In the genomic region with DNA sequence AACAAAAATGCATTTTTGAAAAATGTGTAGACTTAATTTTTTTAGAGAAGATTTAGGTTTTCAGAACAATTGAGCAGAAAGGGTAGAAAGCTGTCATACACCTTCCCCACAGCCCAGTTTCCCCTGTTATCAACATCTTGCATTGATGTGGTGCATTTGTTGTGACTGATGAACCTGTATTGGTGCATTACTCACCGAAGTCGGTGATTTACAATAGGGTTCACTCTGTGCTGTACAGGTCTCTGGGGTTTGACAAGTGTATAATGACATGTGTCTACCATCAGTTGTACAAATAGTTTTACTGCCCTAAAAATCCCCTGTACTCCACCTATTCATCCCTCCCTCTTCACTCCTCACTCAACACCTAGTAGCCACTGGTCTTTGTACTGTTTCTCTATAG, we compare ENCODE assay signal across 22 cellular contexts. TPM values are rescaled to one million over a fixed set of nuclear protein-coding genes. Genes with fewer than 3 reads are reported as not detected.
A peak's percentile ranks its signal among the peaks of the same experiment; 100 is the strongest.
DNase-seq lines count a peak whose midpoint lies in the region; ATAC-seq, FAIRE-seq and TF ChIP-seq lines count a peak whose summit lies in the region.
"Had no signal": no experiment of that assay in that cellular context is flagged by ENCODE, and none has a peak within 500 bp of the region (broad histone marks: within the 10 kb centered on the region; RNA-seq: fewer than 3 reads in every experiment).

No MANE protein-coding gene starts in this region.

- H3K4me1 Mint-ChIP-seq in activated naive CD4-positive, alpha-beta T cell treated with anti-CD3 and anti-CD28 coated beads for 36 hours (ENCODE audit: low read depth), result no peaks in the 10 kb centered on the region
- peaks cover 0 to 4% (median 1%) of the 10 kb centered on the region in 4 donors for H3K4me1 Mint-ChIP-seq in CD4-positive, CD25-positive, alpha-beta regulatory T cell
- no peaks in the 10 kb centered on the region for H3K4me1 Mint-ChIP-seq in nephron progenitor cell

- H3K9me3 Mint-ChIP-seq in activated naive CD4-positive, alpha-beta T cell treated with anti-CD3 and anti-CD28 coated beads for 36 hours, result no peaks in the 10 kb centered on the region
- H3K9me3 Mint-ChIP-seq in CD4-positive, CD25-positive, alpha-beta regulatory T cell, result peaks cover 0 to 2% (median 0%) of the 10 kb centered on the region in 7 donors
- no peaks in the 10 kb centered on the region for H3K9me3 Mint-ChIP-seq in nephron progenitor cell
- H3K9me3 Mint-ChIP-seq: CD8-positive, alpha-beta T cell had no signal

- H3K36me3 ChIP-seq in CD4-positive, CD25-positive, alpha-beta regulatory T cell (ENCODE audit: control insufficient read depth, insufficient read depth, low read length), result peaks cover 83% of the 10 kb centered on the region
- peaks cover 0 to 73% of the 10 kb centered on the region in 2 donors for H3K36me3 ChIP-seq in vagina

- peaks cover 22% of the 10 kb centered on the region for H3K36me3 Mint-ChIP-seq in activated naive CD4-positive, alpha-beta T cell treated with anti-CD3 and anti-CD28 coated beads for 36 hours (ENCODE audit: low read depth)
- peaks cover 54% of the 10 kb centered on the region for H3K36me3 Mint-ChIP-seq in CD4-positive, CD25-positive, alpha-beta regulatory T cell
- peaks cover 64% of the 10 kb centered on the region for H3K36me3 Mint-ChIP-seq in nephron progenitor cell (ENCODE audit: low read depth)

- intact Hi-C loops in activated naive CD4-positive, alpha-beta T cell treated with anti-CD3 and anti-CD28 coated beads for 36 hours (cut with micrococcal nuclease), result no loop called here
- intact Hi-C loops in vagina (cut with DNase I), result no loop called here

- no peak overlapping the region for H3K4me3 Mint-ChIP-seq in activated naive CD4-positive, alpha-beta T cell treated with anti-CD3 and anti-CD28 coated beads for 36 hours
- H3K4me3 Mint-ChIP-seq in CD4-positive, CD25-positive, alpha-beta regulatory T cell, result no peak overlapping the region
- no peak overlapping the region for H3K4me3 Mint-ChIP-seq in nephron progenitor cell
- H3K4me3 Mint-ChIP-seq: CD8-positive, alpha-beta T cell had no signal

- TF ChIP-seq POLR2A in vagina (IDR thresholded peaks at IDR 0.05), result no peak

- no peaks in the 10 kb centered on the region for H3K4me1 ChIP-seq in CD4-positive, CD25-positive, alpha-beta regulatory T cell (ENCODE audit: control insufficient read depth, insufficient read depth, low read length, poor library complexity, severe bottlenecking)
- H3K4me1 ChIP-seq in vagina, result no peaks in the 10 kb centered on the region
- H3K4me1 ChIP-seq: A549; BE2C; BLaER1 treated with 17β-estradiol and CSF1 and Interleukin-3, amounts not matched to agents 10 nM and 100 nM; HAP-1 had no signal

- H3K27ac Mint-ChIP-seq in activated naive CD4-positive, alpha-beta T cell treated with anti-CD3 and anti-CD28 coated beads for 36 hours, result peak overlapping the region; percentile 34
- peak overlapping the region in 2 of 3 donors; percentile 10 to 23 for H3K27ac Mint-ChIP-seq in CD4-positive, CD25-positive, alpha-beta regulatory T cell
- H3K27ac Mint-ChIP-seq in nephron progenitor cell, result peak overlapping the region; percentile 31
- H3K27ac Mint-ChIP-seq: CD8-positive, alpha-beta T cell had no signal

- H3K27ac ChIP-seq in CD4-positive, CD25-positive, alpha-beta regulatory T cell (ENCODE audit: insufficient read depth, low read length, poor library complexity, severe bottlenecking), result no peak overlapping the region
- no peak overlapping the region for H3K27ac ChIP-seq in vagina
- H3K27ac ChIP-seq: A549; BLaER1 treated with 17β-estradiol and CSF1 and Interleukin-3, amounts not matched to agents 10 nM and 100 nM had no signal

- CTCF ChIA-PET in activated naive CD4-positive, alpha-beta T cell treated with anti-CD3 and anti-CD28 coated beads for 36 hours (lab: Charles Lee), result no interaction called here

- peak; percentile 88 for FAIRE-seq in HTR-8/SVneo (lab: Jason Lieb, UNC)
- FAIRE-seq: A549, G401.6, GM12892, H54 had no signal

- no peaks in the 10 kb centered on the region for H3K9me3 ChIP-seq in CD4-positive, CD25-positive, alpha-beta regulatory T cell (ENCODE audit: control insufficient read depth in 2 of 2, low read length in 2 of 2)
- no peaks in the 10 kb centered on the region for H3K9me3 ChIP-seq in vagina
- H3K9me3 ChIP-seq: A549, BE2C, Caco-2, HAP-1 had no signal

- no peaks in the 10 kb centered on the region for H3K27me3 ChIP-seq in CD4-positive, CD25-positive, alpha-beta regulatory T cell (ENCODE audit: control insufficient read depth, insufficient read depth, low read length)
- H3K27me3 ChIP-seq in vagina, result no peaks in the 10 kb centered on the region
- H3K27me3 ChIP-seq: BE2C; BLaER1 treated with 17β-estradiol and CSF1 and Interleukin-3, amounts not matched to agents 10 nM and 100 nM had no signal

- H3K4me3 ChIP-seq in CD4-positive, CD25-positive, alpha-beta regulatory T cell (ENCODE audit: low read depth, low read length), result no peak overlapping the region
- H3K4me3 ChIP-seq in vagina, result no peak overlapping the region
- H3K4me3 ChIP-seq: A549; BLaER1 treated with 17β-estradiol and CSF1 and Interleukin-3, amounts not matched to agents 10 nM and 100 nM; HAP-1 had no signal

- DNase-seq in activated naive CD4-positive, alpha-beta T cell treated with anti-CD3 and anti-CD28 coated beads for 36 hours, result no peak
- DNase-seq in activated naive CD4-positive, alpha-beta T cell treated with Interleukin-2 at 50 U/mL for 16 hours, result no peak
- DNase-seq in CD4-positive, CD25-positive, alpha-beta regulatory T cell, result no peak
- DNase-seq in HTR-8/SVneo (ENCODE audit: insufficient read length, low spot score) (no peak), nephron progenitor cell (no peak), HT-29 (ENCODE audit: low spot score) (no peak), vagina (ENCODE audit: extremely low spot score in 2 of 2) (no peak)
- DNase-seq: 8988T; ACHN; AML-193; BE2C; Caco-2; CD8-positive, alpha-beta T cell; DMS153; DND-41; GOT3 had no signal

- TF ChIP-seq CTCF in nephron progenitor cell (IDR thresholded peaks at IDR 0.05) (no peak), vagina (IDR thresholded peaks at IDR 0.05) (no peak)

- ATAC-seq in CD4-positive, CD25-positive, alpha-beta regulatory T cell (ENCODE audit: low read depth in 2 of 2), result no peak
- ATAC-seq: A549; CD8-positive, alpha-beta T cell had no signal

- H3K27me3 Mint-ChIP-seq in activated naive CD4-positive, alpha-beta T cell treated with anti-CD3 and anti-CD28 coated beads for 36 hours (ENCODE audit: low read depth), result no peaks in the 10 kb centered on the region
- no peaks in the 10 kb centered on the region for H3K27me3 Mint-ChIP-seq in CD4-positive, CD25-positive, alpha-beta regulatory T cell
- no peaks in the 10 kb centered on the region for H3K27me3 Mint-ChIP-seq in nephron progenitor cell (ENCODE audit: low read depth, poor library complexity)

RNA-seq across cellular contexts. Expression of gene ADIG, which starts 23.8 kb away (rescaled TPM):
- total RNA-seq in activated naive CD4-positive, alpha-beta T cell treated with anti-CD3 and anti-CD28 coated beads for 36 hours, result not detected
- not detected for total RNA-seq in CD4-positive, CD25-positive, alpha-beta regulatory T cell
- not detected for polyA plus RNA-seq in CD4-positive, CD25-positive, alpha-beta regulatory T cell
- not detected in 2 replicates for total RNA-seq in HT-29 (2014; rRNA removed; shearing (Covaris generic))
- total RNA-seq in vagina, result not detected
- total RNA-seq: Caco-2; CD8-positive, alpha-beta T cell had no signal
- polyA plus RNA-seq: A549 had no signal

RNA-seq across cellular contexts. Expression of gene ARHGAP40, which starts 44.4 kb away (rescaled TPM):
- not detected for total RNA-seq in activated naive CD4-positive, alpha-beta T cell treated with anti-CD3 and anti-CD28 coated beads for 36 hours
- total RNA-seq in CD4-positive, CD25-positive, alpha-beta regulatory T cell, result not detected
- not detected for polyA plus RNA-seq in CD4-positive, CD25-positive, alpha-beta regulatory T cell
- total RNA-seq in HT-29 (2014; rRNA removed; shearing (Covaris generic)), result 0.05 TPM in 1 of 2 replicates, not detected in the other
- total RNA-seq in vagina, result 21.9 TPM
- total RNA-seq: CD8-positive, alpha-beta T cell had no signal
- polyA plus RNA-seq: A549 had no signal

Comparison
In these comparisons a context has a peak if more than half of its experiments do, and no peak if none do; other contexts are left out.
1. RNA of gene ARHGAP40, which starts 44.4 kb away (total RNA-seq): 21.9 TPM in vagina (single experiment); not detected in activated naive CD4-positive, alpha-beta T cell treated with anti-CD3 and anti-CD28 coated beads for 36 hours, not detected in CD4-positive, CD25-positive, alpha-beta regulatory T cell (single experiment) and 0.05 TPM in HT-29; every median in the first group is over 10 times any median in the second.
2. Peak in every context shown above with its lines, with median percentiles within 50 percentile points of each other: H3K27ac Mint-ChIP-seq.